In the genomic region with DNA sequence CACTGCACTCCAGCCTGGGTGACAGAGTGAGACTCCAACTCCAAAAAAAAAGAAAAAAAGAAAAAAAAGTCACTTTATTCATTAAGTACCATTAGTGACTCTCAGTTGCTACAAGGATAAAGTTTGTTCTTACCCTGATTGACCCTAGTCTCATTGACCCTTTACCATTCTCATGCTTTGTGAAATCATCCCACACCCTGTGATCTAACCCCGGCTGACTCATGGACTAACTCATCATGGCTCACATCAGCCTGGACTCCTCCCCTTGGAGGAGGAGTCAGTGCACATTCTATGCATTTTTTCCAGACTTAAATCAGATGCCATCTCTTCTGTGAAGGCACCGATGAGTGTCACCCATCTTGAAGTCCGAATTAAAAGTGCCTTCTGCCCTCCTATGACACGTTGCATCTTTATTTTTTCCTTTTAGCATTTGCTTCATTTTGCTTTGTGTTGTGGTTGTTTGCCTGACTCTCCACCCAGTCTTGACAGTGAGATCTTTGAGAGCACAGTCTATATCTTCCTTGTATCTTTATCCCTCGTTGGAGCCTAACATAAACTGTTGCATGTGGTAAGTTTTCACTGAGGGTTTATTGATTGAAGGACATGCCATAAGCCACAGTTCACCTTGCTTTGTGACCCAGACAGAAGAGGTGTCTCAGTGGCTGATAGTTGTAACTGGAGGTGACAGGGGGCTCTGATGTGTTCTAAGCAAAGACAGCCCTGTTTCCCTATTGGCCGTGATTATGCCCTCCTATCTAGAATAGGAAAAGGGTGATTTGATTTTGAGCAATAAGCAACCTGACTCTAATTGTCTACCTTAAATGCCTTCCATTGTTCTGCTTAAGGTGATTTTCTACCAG, we compare ENCODE assay signal across 8 cellular contexts.
DNase-seq lines count a peak whose midpoint lies in the region; ATAC-seq and TF ChIP-seq lines count a peak whose summit lies in the region.

No MANE protein-coding gene starts in this region.

- DNase-seq in heart left ventricle: peak in 1 of 5 donors; percentile 38
- DNase-seq in cardiac septum (ENCODE audit: low spot score): no peak
- peak; percentile 2 for DNase-seq in NAMALWA (ENCODE audit: low spot score)
- DNase-seq in activated T-cell treated with anti-CD3 and anti-CD28 coated beads, Interleukin-2, amount 50 U/mL, for 24 hours: peak; percentile 48
- DNase-seq in iPS DF 4.7 (ENCODE audit: extremely low read depth, low spot score): peak; percentile 11
- peak; percentile 23 to 51 (median 44) for DNase-seq in stimulated activated CD4-positive, alpha-beta T cell treated with anti-CD3 and anti-CD28 coated beads, TNF-alpha, amount 100 ng/mL, for 24 hours (ENCODE audit: low read depth in 3 of 3)

- peaks cover 0 to 29% (median 13%) of the 10 kb centered on the region in 12 donors for H3K4me1 ChIP-seq in heart left ventricle

- peaks cover 20% of the 10 kb centered on the region for H3K36me3 Mint-ChIP-seq in activated T-cell treated with anti-CD3 and anti-CD28 coated beads, Interleukin-2, amount 50 U/mL, for 24 hours (ENCODE audit: low read depth)

- H3K27me3 ChIP-seq in heart left ventricle: no peaks in the 10 kb centered on the region

- intact Hi-C loops in heart left ventricle (cut with DNase I): no loop called here
- intact Hi-C loops in cardiac septum (cut with DNase I): no loop called here

- H3K9me3 ChIP-seq in heart left ventricle: no peaks in the 10 kb centered on the region

- no peaks in the 10 kb centered on the region for H3K27me3 Mint-ChIP-seq in activated T-cell treated with anti-CD3 and anti-CD28 coated beads, Interleukin-2, amount 50 U/mL, for 24 hours

- peak overlapping the region; percentile 40 for H3K4me3 Mint-ChIP-seq in activated T-cell treated with anti-CD3 and anti-CD28 coated beads, Interleukin-2, amount 50 U/mL, for 24 hours

- no peak overlapping the region for H3K4me3 ChIP-seq in heart left ventricle

- H3K4me1 Mint-ChIP-seq in activated T-cell treated with anti-CD3 and anti-CD28 coated beads, Interleukin-2, amount 50 U/mL, for 24 hours (ENCODE audit: low read depth): peaks cover 62% of the 10 kb centered on the region

- peaks cover 6% of the 10 kb centered on the region for H3K9me3 Mint-ChIP-seq in activated T-cell treated with anti-CD3 and anti-CD28 coated beads, Interleukin-2, amount 50 U/mL, for 24 hours

- ATAC-seq in heart left ventricle (peak in 3 of 4 donors; percentile 38 to 89 (median 82)), HG03039 (IDR thresholded peaks at IDR 0.05; ENCODE audit: unreplicated experiment) (no peak), GM18858 (IDR thresholded peaks at IDR 0.05; ENCODE audit: unreplicated experiment) (no peak)

- no peak for TF ChIP-seq CTCF in heart left ventricle (IDR thresholded peaks at IDR 0.05)

- peak overlapping the region; percentile 95 for H3K27ac Mint-ChIP-seq in activated T-cell treated with anti-CD3 and anti-CD28 coated beads, Interleukin-2, amount 50 U/mL, for 24 hours

- peak overlapping the region in 3 of 12 donors; percentile 25 to 47 (median 42) for H3K27ac ChIP-seq in heart left ventricle

- H3K36me3 ChIP-seq in heart left ventricle: no peaks in the 10 kb centered on the region

- 58 to 69% (median 67%) methylated on average over 6 of the region's 6 CpGs for WGBS in heart left ventricle, 4 donors

- no peak for TF ChIP-seq POLR2A in heart left ventricle (IDR thresholded peaks at IDR 0.05)

Comparison
In these comparisons a context has a peak if more than half of its experiments do, and no peak if none do; other contexts are left out.
1. ATAC-seq: peak in heart left ventricle (3 of 4); none in HG03039 (single experiment) and GM18858 (single experiment).